In genomic region chr3:52831500-52832301, GRCh38 we compare ENCODE assay signal across 8 cellular contexts. TPM values are rescaled to one million over a fixed set of nuclear protein-coding genes. Genes with fewer than 3 reads are reported as not detected.
DNase-seq lines count a peak whose midpoint lies in the region; ATAC-seq and TF ChIP-seq lines count a peak whose summit lies in the region.

No MANE protein-coding gene starts in this region.

- intact Hi-C loops in colonic mucosa (cut with DNase I), result no loop called here

- no peak overlapping the region for H3K4me3 Mint-ChIP-seq in neural crest cell

- H3K4me1 Mint-ChIP-seq in neural crest cell, result peaks cover 25% of the 10 kb centered on the region

- no peak for ATAC-seq in GM21825 (IDR thresholded peaks at IDR 0.05; ENCODE audit: unreplicated experiment)

- H3K9me3 ChIP-seq in colonic mucosa, result no peaks in the 10 kb centered on the region

- H3K9ac ChIP-seq in colonic mucosa (ENCODE audit: low read depth in 2 of 2, low read length in 2 of 2), result no peak overlapping the region

- TF ChIP-seq CTCF in colonic mucosa (IDR thresholded peaks at IDR 0.05) (no peak), neural crest cell (conservative IDR thresholded peaks at IDR 0.05) (no peak), GM13977 (IDR thresholded peaks at IDR 0.05; ENCODE audit: extremely low read depth, insufficient read depth, missing control alignments) (no peak)

- no peaks in the 10 kb centered on the region for H3K27me3 ChIP-seq in colonic mucosa

- H3K9me3 Mint-ChIP-seq in neural crest cell, result no peaks in the 10 kb centered on the region

- H3K27me3 Mint-ChIP-seq in neural crest cell (ENCODE audit: low read depth), result no peaks in the 10 kb centered on the region

- H3K36me3 ChIP-seq in colonic mucosa, result no peaks in the 10 kb centered on the region

- H3K4me1 ChIP-seq in colonic mucosa, result no peaks in the 10 kb centered on the region

- in situ Hi-C loops in Caki2 (cut with HindIII; ENCODE audit: low pct_unique_long_range_greater_than_20kb, low sequenced_read_pairs), result no loop called here
- in situ Hi-C loops in GM13977 (cut with MboI; ENCODE audit: low pct_unique_long_range_greater_than_20kb, low sequenced_read_pairs, unreplicated experiment), result no loop called here

- DNase-seq in Caki2 (ENCODE audit: low read depth), result peak; percentile 75
- DNase-seq in NCI-H2029 (lab: John Stamatoyannopoulos, UW), result peak; percentile 73
- peak; percentile 61 for DNase-seq in colonic mucosa
- DNase-seq in neural crest cell (ENCODE audit: low read depth, low spot score), result no peak
- no peak for DNase-seq in GM13977 (ENCODE audit: low spot score)
- DNase-seq in T-helper 9 cell, result no peak
- DNase-seq in DMS153 (lab: John Stamatoyannopoulos, UW), result no peak

- no peak overlapping the region for H3K4me3 ChIP-seq in colonic mucosa

- H3K36me3 Mint-ChIP-seq in neural crest cell (ENCODE audit: low read depth), result no peaks in the 10 kb centered on the region

- H3K27ac Mint-ChIP-seq in neural crest cell (ENCODE audit: unreplicated experiment), result peak overlapping the region; percentile 43

- H3K27ac ChIP-seq in colonic mucosa, result no peak overlapping the region

RNA-seq across cellular contexts. Expression of gene ITIH4, which starts 1.2 kb away (rescaled TPM):
- not detected in 2 replicates for total RNA-seq in Caki2 (2014; rRNA removed; shearing (Covaris generic); ENCODE audit: low replicate concordance)
- total RNA-seq in colonic mucosa (1 to 10 TPM; 2.1 to 7.3 TPM), neural crest cell (6.3 and 8.6 TPM in 2 replicates)

RNA-seq across cellular contexts. Expression of gene MUSTN1, which starts 3.1 kb away (rescaled TPM):
- total RNA-seq in Caki2 (2014; rRNA removed; shearing (Covaris generic); ENCODE audit: low replicate concordance), result not detected in 2 replicates
- total RNA-seq in colonic mucosa (1 to 10 TPM; 1.5 to 3.2 TPM), neural crest cell (3.4 and 4.1 TPM in 2 replicates)

RNA-seq across cellular contexts. Expression of gene ITIH3, which starts 37.1 kb away (rescaled TPM):
- not detected in 2 replicates for total RNA-seq in Caki2 (2014; rRNA removed; shearing (Covaris generic); ENCODE audit: low replicate concordance)
- total RNA-seq in colonic mucosa, result under 1 TPM; 0.32 to 0.82 TPM
- 0.52 TPM in 1 of 2 replicates, not detected in the other for total RNA-seq in neural crest cell

RNA-seq across cellular contexts. Expression of gene ITIH1, which starts 54.3 kb away (rescaled TPM):
- not detected in 2 replicates for total RNA-seq in Caki2 (2014; rRNA removed; shearing (Covaris generic); ENCODE audit: low replicate concordance)
- total RNA-seq in colonic mucosa (under 1 TPM in 1 of 2 donors, not detected in 1; 0.91 TPM), neural crest cell (not detected in 2 replicates)

Comparison
In these comparisons a context has a peak if more than half of its experiments do, and no peak if none do; other contexts are left out.
1. DNase-seq: peak in Caki2 (single experiment), NCI-H2029 (single experiment) and colonic mucosa (single experiment); none in neural crest cell (single experiment), GM13977 (single experiment), T-helper 9 cell (single experiment) and DMS153 (single experiment).